Comparison of ENCODE assay signal across 17 cellular contexts in the genomic region with DNA sequence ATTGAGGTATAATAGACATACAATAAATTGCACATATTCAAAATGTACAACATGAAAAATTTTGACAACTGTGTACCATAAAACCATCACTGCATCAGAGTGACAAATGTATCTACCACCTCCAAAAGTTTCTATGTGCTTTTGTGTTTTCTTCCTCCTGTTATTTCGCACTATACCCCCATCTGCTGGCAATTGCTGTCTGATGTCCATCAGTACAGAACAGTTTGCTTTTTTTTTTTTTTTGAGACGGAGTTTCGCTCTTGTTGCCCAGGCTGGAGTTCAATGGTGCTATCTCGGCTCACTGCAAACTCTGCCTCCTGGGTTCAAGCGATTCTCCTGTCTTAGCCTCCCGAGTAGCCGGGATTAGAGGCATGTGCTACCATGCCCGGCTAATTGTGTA.
DNase-seq lines count a peak whose midpoint lies in the region; ATAC-seq, FAIRE-seq and TF ChIP-seq lines count a peak whose summit lies in the region.
"Had no signal": no experiment of that assay in that cellular context is flagged by ENCODE, and none has a peak within 500 bp of the region (broad histone marks: within the 10 kb centered on the region; RNA-seq: fewer than 3 reads in every experiment).

No MANE protein-coding gene starts in this region.

- no peak overlapping the region for H3K4me2 ChIP-seq in GM23338
- no peak overlapping the region for H3K4me2 ChIP-seq in PC-3 (ENCODE audit: low read length)
- no peak overlapping the region for H3K4me2 ChIP-seq in endothelial cell of umbilical vein (ENCODE audit: insufficient read depth, low read length)
- H3K4me2 ChIP-seq in MM.1S (ENCODE audit: low read depth, low read length) = no peak overlapping the region

- H3K4me1 ChIP-seq in GM23338 (ENCODE audit: insufficient read depth) (no peaks in the 10 kb centered on the region), PC-3 (ENCODE audit: insufficient read depth, low read length) (no peaks in the 10 kb centered on the region), endothelial cell of umbilical vein (ENCODE audit: control insufficient read depth, extremely low read depth, insufficient read depth, low read length) (no peaks in the 10 kb centered on the region), MM.1S (ENCODE audit: low read length) (no peaks in the 10 kb centered on the region), sigmoid colon (no peaks in the 10 kb centered on the region)
- H3K4me1 ChIP-seq: BE2C, upper lobe of right lung had no signal

- intact Hi-C loops in PC-3 (cut with micrococcal nuclease) (no loop called here), endothelial cell of umbilical vein (cut with micrococcal nuclease) (no loop called here), sigmoid colon (cut with DNase I) (no loop called here)

- DNase-seq in GM23338 (ENCODE audit: low spot score) (peak; percentile 11), PC-3 (peak; percentile 33), endothelial cell of umbilical vein (ENCODE audit: low read depth, low spot score) (peak; percentile 13), mesothelial cell of epicardium (ENCODE audit: low spot score in 2 of 2, unreplicated experiment in 2 of 2) (no peak), MM.1S (no peak), sigmoid colon (no peak)
- DNase-seq in central memory CD4-positive, alpha-beta T cell = no peak
- DNase-seq: activated T-cell treated with anti-CD3 and anti-CD28 coated beads, Interleukin-2, amount 50 U/mL, for 48 hours; anterior cingulate cortex; BE2C; NCI-H1048; NCI-H510A; nucleus accumbens; upper lobe of right lung had no signal

- dilution Hi-C loops in endothelial cell of umbilical vein (cut with MboI; ENCODE audit: extremely low pct_ligation_motif_present, low sequenced_read_pairs) = no loop called here

- H3K9me2 ChIP-seq in GM23338 (ENCODE audit: insufficient read depth) (peaks cover 2% of the 10 kb centered on the region; the same call in 1 of the 2 replicates), PC-3 (replicated peaks; ENCODE audit: low read length) (no peaks in the 10 kb centered on the region), MM.1S (replicated peaks; ENCODE audit: insufficient read depth, low read length) (no peaks in the 10 kb centered on the region)

- H2AFZ ChIP-seq in GM23338 (no peak overlapping the region), PC-3 (ENCODE audit: low read length) (no peak overlapping the region), endothelial cell of umbilical vein (ENCODE audit: low read depth, low read length) (no peak overlapping the region), MM.1S (ENCODE audit: low read length) (no peak overlapping the region)

- peak; percentile 18; the same call in 1 of the 2 replicates for TF ChIP-seq CTCF in 22Rv1 (IDR thresholded peaks at IDR 0.05)
- peak; percentile 46 to 48 for TF ChIP-seq CTCF in GM23338 (conservative IDR thresholded peaks at IDR 0.05; ENCODE audit: low read depth in 2 of 2)
- TF ChIP-seq CTCF in PC-3 (conservative IDR thresholded peaks at IDR 0.05; ENCODE audit: low read depth, low read length) = peak; percentile 44; the same call in 1 of the 2 replicates
- TF ChIP-seq CTCF in endothelial cell of umbilical vein (IDR thresholded peaks at IDR 0.05; ENCODE audit: extremely low read depth in 1 of 2, insufficient read depth in 1 of 2, low read depth in 1 of 2, low read length in 2 of 2) = peak; percentile 4
- no peak for TF ChIP-seq CTCF in mesothelial cell of epicardium (IDR thresholded peaks at IDR 0.05; ENCODE audit: unreplicated experiment)
- no peak for TF ChIP-seq CTCF in MM.1S (IDR thresholded peaks at IDR 0.05; ENCODE audit: low read length)
- no peak for TF ChIP-seq CTCF in sigmoid colon (IDR thresholded peaks at IDR 0.05)

- H3K9ac ChIP-seq in PC-3 (ENCODE audit: low read length) (no peak overlapping the region), endothelial cell of umbilical vein (replicated peaks; ENCODE audit: extremely low read depth, insufficient read depth, low read length) (no peak overlapping the region), MM.1S (ENCODE audit: low read length) (no peak overlapping the region)

- no peak for TF ChIP-seq EP300 in sigmoid colon (IDR thresholded peaks at IDR 0.05)

- ATAC-seq in GM23338 (no peak), PC-3 (peak; percentile 37; the same call in 1 of the 2 replicates)
- ATAC-seq: activated CD4-positive, CD25-positive, alpha-beta regulatory T cell treated with anti-CD3 and anti-CD28 coated beads, Interleukin-2, amount 50 U/mL, for 24 hours; upper lobe of right lung had no signal

- H3K27me3 Mint-ChIP-seq in GM23338 (ENCODE audit: insufficient read depth, low read depth, poor library complexity) = no peaks in the 10 kb centered on the region
- no peaks in the 10 kb centered on the region for H3K27me3 Mint-ChIP-seq in mesothelial cell of epicardium (ENCODE audit: low read depth)

- H3K4me1 Mint-ChIP-seq in GM23338 (no peaks in the 10 kb centered on the region), mesothelial cell of epicardium (no peaks in the 10 kb centered on the region)

- H3K79me2 ChIP-seq in GM23338 (replicated peaks; ENCODE audit: insufficient read depth) (no peaks in the 10 kb centered on the region), PC-3 (ENCODE audit: low read length) (no peaks in the 10 kb centered on the region), endothelial cell of umbilical vein (ENCODE audit: control insufficient read depth, insufficient read depth, low read length) (no peaks in the 10 kb centered on the region), MM.1S (ENCODE audit: low read length) (no peaks in the 10 kb centered on the region)

- no peaks in the 10 kb centered on the region for H3K9me1 ChIP-seq in endothelial cell of umbilical vein (replicated peaks; ENCODE audit: control insufficient read depth, extremely low read depth, insufficient read depth, low read length)

- BruUV-seq in PC-3 (replicated peaks; lab: Mats Ljungman, UMichigan) (no TSS peak), endothelial cell of umbilical vein (replicated peaks; lab: Mats Ljungman, UMichigan) (no TSS peak)

- no peaks in the 10 kb centered on the region for H4K20me1 ChIP-seq in GM23338 (replicated peaks; ENCODE audit: insufficient read depth)
- H4K20me1 ChIP-seq in PC-3 (ENCODE audit: low read length) = no peaks in the 10 kb centered on the region
- H4K20me1 ChIP-seq in endothelial cell of umbilical vein (replicated peaks; ENCODE audit: control insufficient read depth, extremely low read depth, insufficient read depth, low read length) = no peaks in the 10 kb centered on the region
- no peaks in the 10 kb centered on the region for H4K20me1 ChIP-seq in MM.1S (ENCODE audit: insufficient read depth, low read length)

- no peak for FAIRE-seq in endothelial cell of umbilical vein (lab: Jason Lieb, UNC)
- FAIRE-seq: GM18507 had no signal

- H3K27ac Mint-ChIP-seq in GM23338 = no peak overlapping the region; the same call in 1 of the 2 replicates
- H3K27ac Mint-ChIP-seq in mesothelial cell of epicardium = no peak overlapping the region

- H3K36me3 ChIP-seq in GM23338 (ENCODE audit: insufficient read depth) (no peaks in the 10 kb centered on the region), PC-3 (ENCODE audit: low read depth, low read length) (no peaks in the 10 kb centered on the region), endothelial cell of umbilical vein (ENCODE audit: control insufficient read depth in 2 of 2, extremely low read depth in 1 of 2, insufficient read depth in 2 of 2, low read length in 2 of 2) (no peaks in the 10 kb centered on the region), MM.1S (replicated peaks; ENCODE audit: insufficient read depth, low read length) (no peaks in the 10 kb centered on the region), sigmoid colon (no peaks in the 10 kb centered on the region)
- H3K36me3 ChIP-seq: BE2C, upper lobe of right lung had no signal

- no peaks in the 10 kb centered on the region for H3K27me3 ChIP-seq in GM23338 (ENCODE audit: insufficient read depth)
- no peaks in the 10 kb centered on the region for H3K27me3 ChIP-seq in PC-3 (ENCODE audit: low read length)
- no peaks in the 10 kb centered on the region for H3K27me3 ChIP-seq in endothelial cell of umbilical vein (ENCODE audit: control insufficient read depth in 2 of 2, insufficient read depth in 2 of 2, low read length in 2 of 2)
- no peaks in the 10 kb centered on the region for H3K27me3 ChIP-seq in MM.1S (replicated peaks; ENCODE audit: insufficient read depth, low read length)
- no peaks in the 10 kb centered on the region for H3K27me3 ChIP-seq in sigmoid colon
- H3K27me3 ChIP-seq: BE2C, upper lobe of right lung had no signal

- peaks cover 5% of the 10 kb centered on the region; the same call in 1 of the 3 replicates for H3K9me3 Mint-ChIP-seq in GM23338
- peaks cover 3% of the 10 kb centered on the region for H3K9me3 Mint-ChIP-seq in mesothelial cell of epicardium

- no peaks in the 10 kb centered on the region for H3F3A ChIP-seq in GM23338 (replicated peaks; ENCODE audit: low read depth)
- H3F3A ChIP-seq in PC-3 (ENCODE audit: low read length, unreplicated experiment) = no peaks in the 10 kb centered on the region
- no peaks in the 10 kb centered on the region for H3F3A ChIP-seq in MM.1S (ENCODE audit: insufficient read depth, low read length)

- TF ChIP-seq POLR2A in endothelial cell of umbilical vein (IDR thresholded peaks at IDR 0.05; ENCODE audit: low read depth, low read length) (no peak), sigmoid colon (IDR thresholded peaks at IDR 0.05) (no peak)

- H3K27ac ChIP-seq in 22Rv1 (no peak overlapping the region), GM23338 (ENCODE audit: low read depth) (no peak overlapping the region), PC-3 (ENCODE audit: low read length) (no peak overlapping the region), endothelial cell of umbilical vein (ENCODE audit: insufficient read depth, low read depth, low read length) (no peak overlapping the region), MM.1S (ENCODE audit: low read length) (no peak overlapping the region), sigmoid colon (no peak overlapping the region)
- H3K27ac ChIP-seq: upper lobe of right lung had no signal

- H3K4me3 ChIP-seq in GM23338 (no peak overlapping the region), PC-3 (ENCODE audit: low read length) (no peak overlapping the region), endothelial cell of umbilical vein (replicated peaks in 1 of 3; ENCODE audit: insufficient read depth in 1 of 3, low read depth in 1 of 3, low read length in 3 of 3) (no peak overlapping the region), MM.1S (ENCODE audit: low read length) (no peak overlapping the region), sigmoid colon (no peak overlapping the region)
- H3K4me3 ChIP-seq: upper lobe of right lung had no signal

- 90 to 92% methylated on average over 8 of the region's 8 CpGs for WGBS in sigmoid colon, 2 donors

- CTCF ChIA-PET in PC-3 (lab: Charles Lee) (no interaction called here), endothelial cell of umbilical vein (lab: Charles Lee) (interaction anchor here (0.8 to 1.4 kb wide), 6 partner anchors 10 to 256 kb away, joined by 3 to 5 read pairs (median 4); a partner anchor contains a TSS)

- H3K36me3 Mint-ChIP-seq in GM23338 (ENCODE audit: low read depth) (no peaks in the 10 kb centered on the region; the same call in 2 of the 3 replicates), mesothelial cell of epicardium (no peaks in the 10 kb centered on the region)

- no peaks in the 10 kb centered on the region for H3K9me3 ChIP-seq in PC-3 (ENCODE audit: low read length)
- no peaks in the 10 kb centered on the region for H3K9me3 ChIP-seq in endothelial cell of umbilical vein (replicated peaks; ENCODE audit: control insufficient read depth, insufficient read depth, low read length)
- H3K9me3 ChIP-seq in MM.1S (replicated peaks; ENCODE audit: insufficient read depth, low read length) = no peaks in the 10 kb centered on the region
- no peaks in the 10 kb centered on the region for H3K9me3 ChIP-seq in sigmoid colon
- H3K9me3 ChIP-seq: BE2C, upper lobe of right lung had no signal

- no peak overlapping the region for H3K4me3 Mint-ChIP-seq in GM23338
- H3K4me3 Mint-ChIP-seq in mesothelial cell of epicardium = no peak overlapping the region

- POLR2A ChIA-PET in PC-3 (lab: Charles Lee; ENCODE audit: unreplicated experiment) = no interaction called here
- POLR2A ChIA-PET in endothelial cell of umbilical vein (lab: Charles Lee) = no interaction called here

Comparison
In these comparisons a context has a peak if more than half of its experiments do, and no peak if none do; other contexts are left out.
1. CTCF ChIP-seq: peak in 22Rv1 (single experiment), GM23338 (2 of 2), PC-3 (single experiment) and endothelial cell of umbilical vein (2 of 2); none in mesothelial cell of epicardium (single experiment), MM.1S (single experiment) and sigmoid colon (0 of 4).
2. DNase-seq: peak in GM23338 (single experiment), PC-3 (single experiment) and endothelial cell of umbilical vein (single experiment); none in mesothelial cell of epicardium (0 of 2), MM.1S (single experiment), sigmoid colon (single experiment) and central memory CD4-positive, alpha-beta T cell (single experiment).